In the genomic region with DNA sequence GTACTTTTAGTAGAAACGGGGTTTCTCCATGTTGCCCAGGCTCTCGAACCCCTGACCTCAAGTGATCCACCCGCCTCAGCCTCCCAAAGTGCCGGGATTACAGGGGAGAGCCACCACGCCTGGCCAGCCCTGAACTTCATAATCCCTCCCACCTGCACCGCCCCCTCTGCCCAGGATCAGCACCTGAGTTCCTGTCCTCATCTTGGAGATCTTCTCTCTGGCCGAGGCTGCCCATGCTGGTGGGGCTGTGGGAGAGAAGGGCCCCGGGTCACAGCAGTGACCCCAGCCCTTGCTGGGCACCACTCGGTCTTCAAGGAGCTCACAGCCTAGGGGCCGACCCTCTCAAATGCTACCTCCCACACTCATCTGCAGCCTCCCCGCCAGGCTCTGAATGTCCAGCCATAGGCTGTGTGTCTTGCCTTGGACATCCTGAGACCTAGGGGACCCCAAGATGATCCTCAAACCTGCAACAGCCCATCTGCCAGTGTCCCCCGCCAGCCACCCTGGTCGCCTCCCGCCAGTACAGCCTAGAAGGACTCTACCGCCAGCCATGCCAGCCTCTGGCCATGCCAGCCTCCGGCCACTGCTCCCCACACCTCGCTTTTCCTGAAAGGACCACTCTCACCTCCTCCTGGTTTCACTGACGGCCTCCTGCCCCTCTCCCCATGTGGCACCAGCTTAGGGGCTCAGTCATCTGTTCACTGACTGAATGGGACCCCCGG, we compare ENCODE assay signal across 1 cellular context.
TF ChIP-seq lines count a peak whose summit lies in the region.

No MANE protein-coding gene starts in this region.

TF ChIP-seq in IMR-90, 13 proteins besides CTCF, POLR2A, EP300 and RAD21:
- TF ChIP-seq CEBPB (IDR thresholded peaks at IDR 0.05; ENCODE audit: low read depth, low read length) (no peak), CHD1 (IDR thresholded peaks at IDR 0.05; ENCODE audit: low read depth, low read length) (no peak), MAFK (IDR thresholded peaks at IDR 0.05; ENCODE audit: low read depth, low read length) (no peak), SMC3 (IDR thresholded peaks at IDR 0.05; ENCODE audit: low read depth, low read length) (no peak), BHLHE40 (IDR thresholded peaks at IDR 0.05; ENCODE audit: low read depth, low read length) (no peak), NFE2L2 (IDR thresholded peaks at IDR 0.05; ENCODE audit: low read depth, low read length) (no peak)
- TF ChIP-seq, protein P1, sequence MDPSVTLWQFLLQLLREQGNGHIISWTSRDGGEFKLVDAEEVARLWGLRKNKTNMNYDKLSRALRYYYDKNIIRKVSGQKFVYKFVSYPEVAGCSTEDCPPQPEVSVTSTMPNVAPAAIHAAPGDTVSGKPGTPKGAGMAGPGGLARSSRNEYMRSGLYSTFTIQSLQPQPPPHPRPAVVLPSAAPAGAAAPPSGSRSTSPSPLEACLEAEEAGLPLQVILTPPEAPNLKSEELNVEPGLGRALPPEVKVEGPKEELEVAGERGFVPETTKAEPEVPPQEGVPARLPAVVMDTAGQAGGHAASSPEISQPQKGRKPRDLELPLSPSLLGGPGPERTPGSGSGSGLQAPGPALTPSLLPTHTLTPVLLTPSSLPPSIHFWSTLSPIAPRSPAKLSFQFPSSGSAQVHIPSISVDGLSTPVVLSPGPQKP (IDR thresholded peaks at IDR 0.05; ENCODE audit: borderline replicate concordance, low read depth, low read length) = no peak
